Comparison of ENCODE assay signal across 21 cellular contexts in genomic region chr2:169014780-169015179, GRCh38. TPM values are rescaled to one million over a fixed set of nuclear protein-coding genes. Genes with fewer than 3 reads are reported as not detected.
"Had no signal": no experiment of that assay in that cellular context is flagged by ENCODE, and none has a peak within 500 bp of the region (broad histone marks: within the 10 kb centered on the region; RNA-seq: fewer than 3 reads in every experiment).

No MANE protein-coding gene starts in this region.

- DNase-seq: activated CD4-positive, alpha-beta T cell treated with anti-CD3 and anti-CD28 coated beads, Interleukin-2, amount 10 ng/mL, durations not matched to agents 7 days and 5 days; activated CD8-positive, alpha-beta T cell treated with anti-CD3 and anti-CD28 coated beads, Interleukin-2, amount 10 ng/mL, durations not matched to agents 7 days and 5 days; activated naive CD4-positive, alpha-beta T cell treated with anti-CD3 and anti-CD28 coated beads, Interleukin-2, amount 10 ng/mL, durations not matched to agents 7 days and 5 days; activated T-cell treated with anti-CD3 and anti-CD28 coated beads, Interleukin-2, amount 50 U/mL, for 24 hours; cortex of kidney; foreskin fibroblast; left cardiac atrium; mammary epithelial cell; naive B cell; ovary; psoas muscle; right cardiac atrium; stimulated activated CD4-positive, alpha-beta T cell treated with anti-CD3 and anti-CD28 coated beads, Interleukin-2, amount 100 ng/mL, for 24 hours; T-helper 1 cell; T-helper 9 cell; transverse colon had no signal

- H3K27me3 ChIP-seq: ascending aorta, hepatocyte, ovary, transverse colon, vagina had no signal

- H3K4me3 ChIP-seq: ascending aorta, hepatocyte, ovary, psoas muscle, transverse colon, vagina had no signal

- ATAC-seq: activated CD4-positive, CD25-positive, alpha-beta regulatory T cell treated with anti-CD3 and anti-CD28 coated beads, Interleukin-2, amount 50 U/mL, for 24 hours; activated CD8-positive, alpha-beta T cell treated with anti-CD3 and anti-CD28 coated beads, Interleukin-2, amount 10 ng/mL, durations not matched to agents 7 days and 5 days; left cardiac atrium; psoas muscle; right cardiac atrium had no signal

- H3K9me3 ChIP-seq: ascending aorta, ovary, psoas muscle, transverse colon, vagina had no signal

- H3K4me1 ChIP-seq: ascending aorta, psoas muscle, vagina had no signal

- H3K36me3 ChIP-seq: ascending aorta, ovary, transverse colon, vagina had no signal

- H3K27ac ChIP-seq: ascending aorta, hepatocyte, ovary, psoas muscle, transverse colon, vagina had no signal

RNA-seq across cellular contexts. Expression of gene ABCB11, which starts 16.3 kb away (rescaled TPM):
- total RNA-seq: ascending aorta, mammary epithelial cell, skeletal muscle tissue, vagina had no signal

RNA-seq across cellular contexts. Expression of gene DHRS9, which starts 54.6 kb away (rescaled TPM):
- total RNA-seq: activated CD4-positive, alpha-beta T cell treated with anti-CD3 and anti-CD28 coated beads, Interleukin-2, amount 10 ng/mL, durations not matched to agents 7 days and 5 days; activated CD8-positive, alpha-beta T cell treated with anti-CD3 and anti-CD28 coated beads, Interleukin-2, amount 10 ng/mL, durations not matched to agents 7 days and 5 days; ascending aorta; mammary epithelial cell; vagina had no signal
